In genomic region chr6:160081398-160081797, GRCh38 we compare ENCODE assay signal across 17 cellular contexts. TPM values are rescaled to one million over a fixed set of nuclear protein-coding genes. Genes with fewer than 3 reads are reported as not detected.
"Had no signal": no experiment of that assay in that cellular context is flagged by ENCODE, and none has a peak within 500 bp of the region (broad histone marks: within the 10 kb centered on the region; RNA-seq: fewer than 3 reads in every experiment).

No MANE protein-coding gene starts in this region.

- H3K4me1 ChIP-seq: colonic mucosa, heart right ventricle, left lung, lower lobe of right lung, testis, tibial nerve had no signal

- H3K9me3 ChIP-seq: colonic mucosa, heart right ventricle, left lung, lower lobe of right lung, testis, tibial nerve had no signal

- H3K27me3 Mint-ChIP-seq: naive B cell; stimulated activated naive CD8-positive, alpha-beta T cell treated with anti-CD3 and anti-CD28 coated beads, Interleukin-15, amount 100 ng/mL, for 72 hours had no signal

- H3K9me3 Mint-ChIP-seq: immature natural killer cell; naive B cell; stimulated activated naive CD8-positive, alpha-beta T cell treated with anti-CD3 and anti-CD28 coated beads, Interleukin-15, amount 100 ng/mL, for 72 hours had no signal

- ATAC-seq: heart right ventricle; left lung; lower lobe of right lung; right cardiac atrium; stimulated activated naive CD8-positive, alpha-beta T cell treated with anti-CD3 and anti-CD28 coated beads, Interleukin-15, amount 100 ng/mL, for 72 hours had no signal

- H3K4me3 ChIP-seq: colonic mucosa, heart right ventricle, left lung, lower lobe of right lung, testis, tibial nerve had no signal

- H3K27me3 ChIP-seq: colonic mucosa, heart right ventricle, left lung, testis, tibial nerve had no signal

- H3K4me3 Mint-ChIP-seq: immature natural killer cell; naive B cell; stimulated activated naive CD8-positive, alpha-beta T cell treated with anti-CD3 and anti-CD28 coated beads, Interleukin-15, amount 100 ng/mL, for 72 hours had no signal

- H3K27ac ChIP-seq: colonic mucosa, heart right ventricle, left lung, lower lobe of right lung, testis, tibial nerve had no signal

- DNase-seq: caudate nucleus; colonic mucosa; dermis blood vessel endothelial cell; foreskin melanocyte; heart right ventricle; immature natural killer cell; left lung; lower lobe of right lung; mesenchymal stem cell; naive B cell; right cardiac atrium; small intestine; stimulated activated CD4-positive, alpha-beta T cell treated with anti-CD3 and anti-CD28 coated beads, Interleukin-2, amount 100 ng/mL, for 48 hours; stimulated activated naive CD8-positive, alpha-beta T cell treated with anti-CD3 and anti-CD28 coated beads, Interleukin-15, amount 100 ng/mL, for 72 hours; testis had no signal

RNA-seq across cellular contexts. Expression of gene SLC22A1, which starts 40.2 kb away (rescaled TPM):
- total RNA-seq: glomerular endothelial cell had no signal
